1 cellular context compared by ENCODE assay signal in the genomic region with DNA sequence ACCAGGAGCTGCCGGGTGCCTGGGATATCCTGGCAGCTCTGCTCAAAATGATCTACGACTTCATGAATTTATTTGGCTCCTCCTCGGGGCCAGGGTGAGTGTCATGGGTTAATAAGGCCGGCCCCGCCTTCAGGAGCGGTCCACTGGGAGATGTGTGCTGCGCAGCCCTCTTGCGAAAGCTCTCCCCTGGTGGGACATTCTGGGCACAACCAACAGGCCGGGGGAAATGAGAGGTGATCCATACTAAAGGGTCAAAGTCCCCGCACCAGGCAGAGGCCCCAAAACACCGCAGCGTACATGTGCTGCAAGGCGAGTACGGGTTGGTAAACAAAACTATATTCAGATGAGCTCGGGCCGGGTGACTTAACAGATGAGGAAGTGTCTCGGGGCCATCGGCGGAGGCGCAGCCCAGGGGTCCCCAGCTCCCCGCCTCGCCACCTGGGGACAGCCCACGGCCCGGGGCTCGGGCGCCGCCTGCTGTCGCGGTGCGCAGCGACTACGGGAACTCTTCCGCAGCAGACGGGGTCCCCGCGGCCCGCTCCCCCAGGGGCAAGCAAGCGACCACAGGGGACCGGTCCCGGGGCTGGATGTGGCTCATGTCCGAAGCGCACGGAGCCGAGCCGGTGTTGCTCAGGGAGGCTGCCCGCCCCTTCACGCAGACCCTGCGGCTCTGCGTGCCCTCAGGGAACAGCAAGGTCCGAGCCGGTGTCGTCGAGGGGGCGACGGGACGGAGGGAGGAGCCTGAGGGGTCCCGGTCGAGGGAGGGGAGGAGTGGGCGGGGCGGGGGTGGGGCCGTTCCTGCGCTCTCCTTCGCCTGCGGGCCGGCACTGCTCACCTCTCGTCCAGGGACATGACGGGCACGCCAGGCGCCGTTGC.
TF ChIP-seq lines count a peak whose summit lies in the region.

A gene with protein sequence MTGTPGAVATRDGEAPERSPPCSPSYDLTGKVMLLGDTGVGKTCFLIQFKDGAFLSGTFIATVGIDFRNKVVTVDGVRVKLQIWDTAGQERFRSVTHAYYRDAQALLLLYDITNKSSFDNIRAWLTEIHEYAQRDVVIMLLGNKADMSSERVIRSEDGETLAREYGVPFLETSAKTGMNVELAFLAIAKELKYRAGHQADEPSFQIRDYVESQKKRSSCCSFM (plus strand): TSS at position 834 of the 876 bp plus-strand sequence. CDS start 17 bp downstream, at position 851.

TF ChIP-seq in HepG2, 621 proteins besides CTCF, POLR2A, EP300 and RAD21 (continued from another document and continues in another):
- TF ChIP-seq ETV5 (CRISPR knock-in tag; IDR thresholded peaks at IDR 0.05; ENCODE audit: borderline replicate concordance) (peak; percentile 51; the same call in 1 of the 2 replicates), KMT2B (CRISPR knock-in tag; IDR thresholded peaks at IDR 0.05) (peak; percentile 30; the same call in 1 of the 2 replicates), ZNF672 (CRISPR knock-in tag; IDR thresholded peaks at IDR 0.05) (0 out of 2 replicates have a peak, but pooled peaks have one; percentile 67), GABPA (IDR thresholded peaks at IDR 0.05; ENCODE audit: low read depth, low read length) (no peak), GABPA (CRISPR knock-in tag; IDR thresholded peaks at IDR 0.05; ENCODE audit: low read depth) (no peak), ZNF652 (CRISPR knock-in tag; IDR thresholded peaks at IDR 0.05; ENCODE audit: borderline replicate concordance, low read depth) (peak; percentile 98), ZBTB7A (CRISPR knock-in tag; IDR thresholded peaks at IDR 0.05) (peak; percentile 85), HNRNPUL1 (IDR thresholded peaks at IDR 0.05; ENCODE audit: low read depth, low read length) (no peak), IRX3 (CRISPR knock-in tag; IDR thresholded peaks at IDR 0.05; ENCODE audit: borderline replicate concordance, low read depth) (peak; percentile 86), MEIS1 (CRISPR knock-in tag; IDR thresholded peaks at IDR 0.05; ENCODE audit: borderline replicate concordance) (peak; percentile 90; the same call in 1 of the 2 replicates), MTF2 (CRISPR knock-in tag; IDR thresholded peaks at IDR 0.05; ENCODE audit: borderline replicate concordance) (peak; percentile 22), ZMAT3 (CRISPR knock-in tag; conservative IDR thresholded peaks at IDR 0.05) (peak; percentile 92), ZNF337 (CRISPR knock-in tag; IDR thresholded peaks at IDR 0.05; ENCODE audit: borderline replicate concordance, low read depth) (peak; percentile 93; the same call in 1 of the 2 replicates), SAP130 (CRISPR knock-in tag; IDR thresholded peaks at IDR 0.05; ENCODE audit: low read depth) (peak; percentile 94), ZNF615 (CRISPR knock-in tag; IDR thresholded peaks at IDR 0.05; ENCODE audit: borderline replicate concordance) (peak; percentile 79; the same call in 1 of the 2 replicates), PHB2 (IDR thresholded peaks at IDR 0.05; ENCODE audit: partially characterized antibody) (no peak), ZNF333 (CRISPR knock-in tag; IDR thresholded peaks at IDR 0.05; ENCODE audit: borderline replicate concordance) (0 out of 2 replicates have a peak, but pooled peaks have one; percentile 36), ZNF180 (CRISPR knock-in tag; IDR thresholded peaks at IDR 0.05; ENCODE audit: borderline replicate concordance, low read depth) (no peak), CHCHD3 (CRISPR knock-in tag; IDR thresholded peaks at IDR 0.05) (no peak), MAFK (conservative IDR thresholded peaks at IDR 0.05 in 1 of 2, IDR thresholded peaks at IDR 0.05 in 1 of 2; ENCODE audit: low read length in 2 of 2) (no peak), TBP (CRISPR knock-in tag; IDR thresholded peaks at IDR 0.05) (no peak), ZNF660 (CRISPR knock-in tag; IDR thresholded peaks at IDR 0.05; ENCODE audit: borderline replicate concordance, low read depth) (no peak), ZNF891 (CRISPR knock-in tag; IDR thresholded peaks at IDR 0.05) (peak; percentile 32; the same call in 1 of the 2 replicates), HDAC2 (CRISPR knock-in tag; IDR thresholded peaks at IDR 0.05) (peak; percentile 89), ZMYM4 (CRISPR knock-in tag; IDR thresholded peaks at IDR 0.05) (peak; percentile 90), REXO4 (CRISPR knock-in tag; IDR thresholded peaks at IDR 0.05; ENCODE audit: borderline replicate concordance) (no peak), MEIS2 (CRISPR knock-in tag; IDR thresholded peaks at IDR 0.05) (peak; percentile 78; the same call in 1 of the 2 replicates), SP140L (CRISPR knock-in tag; IDR thresholded peaks at IDR 0.05; ENCODE audit: borderline replicate concordance) (no peak), SMAD3 (CRISPR knock-in tag; IDR thresholded peaks at IDR 0.05) (peak; percentile 90), KAT7 (CRISPR knock-in tag; IDR thresholded peaks at IDR 0.05; ENCODE audit: borderline replicate concordance) (no peak), ZNF839 (CRISPR knock-in tag; IDR thresholded peaks at IDR 0.05; ENCODE audit: borderline replicate concordance) (peak; percentile 32; the same call in 1 of the 2 replicates), ZNF143 (CRISPR knock-in tag; IDR thresholded peaks at IDR 0.05) (peak; percentile 61; the same call in 1 of the 2 replicates), TOE1 (CRISPR knock-in tag; IDR thresholded peaks at IDR 0.05) (no peak), NFYC (CRISPR knock-in tag; IDR thresholded peaks at IDR 0.05) (no peak; the same call in 1 of the 2 replicates), ZNF530 (CRISPR knock-in tag; IDR thresholded peaks at IDR 0.05; ENCODE audit: low read depth) (no peak), ZNF737 (CRISPR knock-in tag; IDR thresholded peaks at IDR 0.05; ENCODE audit: borderline replicate concordance) (peak; percentile 95; the same call in 1 of the 2 replicates)
- TF ChIP-seq, protein P1, sequence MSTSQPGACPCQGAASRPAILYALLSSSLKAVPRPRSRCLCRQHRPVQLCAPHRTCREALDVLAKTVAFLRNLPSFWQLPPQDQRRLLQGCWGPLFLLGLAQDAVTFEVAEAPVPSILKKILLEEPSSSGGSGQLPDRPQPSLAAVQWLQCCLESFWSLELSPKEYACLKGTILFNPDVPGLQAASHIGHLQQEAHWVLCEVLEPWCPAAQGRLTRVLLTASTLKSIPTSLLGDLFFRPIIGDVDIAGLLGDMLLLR (CRISPR knock-in tag; IDR thresholded peaks at IDR 0.05): peak; percentile 11; the same call in 1 of the 2 replicates
- TF ChIP-seq, protein P2, sequence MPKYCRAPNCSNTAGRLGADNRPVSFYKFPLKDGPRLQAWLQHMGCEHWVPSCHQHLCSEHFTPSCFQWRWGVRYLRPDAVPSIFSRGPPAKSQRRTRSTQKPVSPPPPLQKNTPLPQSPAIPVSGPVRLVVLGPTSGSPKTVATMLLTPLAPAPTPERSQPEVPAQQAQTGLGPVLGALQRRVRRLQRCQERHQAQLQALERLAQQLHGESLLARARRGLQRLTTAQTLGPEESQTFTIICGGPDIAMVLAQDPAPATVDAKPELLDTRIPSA (CRISPR knock-in tag; IDR thresholded peaks at IDR 0.05; ENCODE audit: borderline replicate concordance): no peak; the same call in 1 of the 2 replicates
- TF ChIP-seq, protein P3, sequence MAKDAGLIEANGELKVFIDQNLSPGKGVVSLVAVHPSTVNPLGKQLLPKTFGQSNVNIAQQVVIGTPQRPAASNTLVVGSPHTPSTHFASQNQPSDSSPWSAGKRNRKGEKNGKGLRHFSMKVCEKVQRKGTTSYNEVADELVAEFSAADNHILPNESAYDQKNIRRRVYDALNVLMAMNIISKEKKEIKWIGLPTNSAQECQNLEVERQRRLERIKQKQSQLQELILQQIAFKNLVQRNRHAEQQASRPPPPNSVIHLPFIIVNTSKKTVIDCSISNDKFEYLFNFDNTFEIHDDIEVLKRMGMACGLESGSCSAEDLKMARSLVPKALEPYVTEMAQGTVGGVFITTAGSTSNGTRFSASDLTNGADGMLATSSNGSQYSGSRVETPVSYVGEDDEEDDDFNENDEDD (CRISPR knock-in tag; IDR thresholded peaks at IDR 0.05; ENCODE audit: borderline replicate concordance): no peak
- TF ChIP-seq, protein P4, sequence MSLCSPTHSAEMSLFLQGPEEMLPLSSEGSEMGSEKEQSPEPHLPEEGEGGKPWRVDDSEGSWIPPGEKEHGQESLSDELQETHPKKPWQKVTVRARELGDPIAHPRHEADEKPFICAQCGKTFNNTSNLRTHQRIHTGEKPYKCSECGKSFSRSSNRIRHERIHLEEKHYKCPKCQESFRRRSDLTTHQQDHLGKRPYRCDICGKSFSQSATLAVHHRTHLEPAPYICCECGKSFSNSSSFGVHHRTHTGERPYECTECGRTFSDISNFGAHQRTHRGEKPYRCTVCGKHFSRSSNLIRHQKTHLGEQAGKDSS (CRISPR knock-in tag; IDR thresholded peaks at IDR 0.05; ENCODE audit: borderline replicate concordance, low read depth): peak; percentile 80; the same call in 1 of the 2 replicates
- TF ChIP-seq, protein P5, sequence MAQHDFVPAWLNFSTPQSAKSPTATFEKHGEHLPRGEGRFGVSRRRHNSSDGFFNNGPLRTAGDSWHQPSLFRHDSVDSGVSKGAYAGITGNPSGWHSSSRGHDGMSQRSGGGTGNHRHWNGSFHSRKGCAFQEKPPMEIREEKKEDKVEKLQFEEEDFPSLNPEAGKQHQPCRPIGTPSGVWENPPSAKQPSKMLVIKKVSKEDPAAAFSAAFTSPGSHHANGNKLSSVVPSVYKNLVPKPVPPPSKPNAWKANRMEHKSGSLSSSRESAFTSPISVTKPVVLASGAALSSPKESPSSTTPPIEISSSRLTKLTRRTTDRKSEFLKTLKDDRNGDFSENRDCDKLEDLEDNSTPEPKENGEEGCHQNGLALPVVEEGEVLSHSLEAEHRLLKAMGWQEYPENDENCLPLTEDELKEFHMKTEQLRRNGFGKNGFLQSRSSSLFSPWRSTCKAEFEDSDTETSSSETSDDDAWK (CRISPR knock-in tag; IDR thresholded peaks at IDR 0.05): no peak
- TF ChIP-seq, protein P6, sequence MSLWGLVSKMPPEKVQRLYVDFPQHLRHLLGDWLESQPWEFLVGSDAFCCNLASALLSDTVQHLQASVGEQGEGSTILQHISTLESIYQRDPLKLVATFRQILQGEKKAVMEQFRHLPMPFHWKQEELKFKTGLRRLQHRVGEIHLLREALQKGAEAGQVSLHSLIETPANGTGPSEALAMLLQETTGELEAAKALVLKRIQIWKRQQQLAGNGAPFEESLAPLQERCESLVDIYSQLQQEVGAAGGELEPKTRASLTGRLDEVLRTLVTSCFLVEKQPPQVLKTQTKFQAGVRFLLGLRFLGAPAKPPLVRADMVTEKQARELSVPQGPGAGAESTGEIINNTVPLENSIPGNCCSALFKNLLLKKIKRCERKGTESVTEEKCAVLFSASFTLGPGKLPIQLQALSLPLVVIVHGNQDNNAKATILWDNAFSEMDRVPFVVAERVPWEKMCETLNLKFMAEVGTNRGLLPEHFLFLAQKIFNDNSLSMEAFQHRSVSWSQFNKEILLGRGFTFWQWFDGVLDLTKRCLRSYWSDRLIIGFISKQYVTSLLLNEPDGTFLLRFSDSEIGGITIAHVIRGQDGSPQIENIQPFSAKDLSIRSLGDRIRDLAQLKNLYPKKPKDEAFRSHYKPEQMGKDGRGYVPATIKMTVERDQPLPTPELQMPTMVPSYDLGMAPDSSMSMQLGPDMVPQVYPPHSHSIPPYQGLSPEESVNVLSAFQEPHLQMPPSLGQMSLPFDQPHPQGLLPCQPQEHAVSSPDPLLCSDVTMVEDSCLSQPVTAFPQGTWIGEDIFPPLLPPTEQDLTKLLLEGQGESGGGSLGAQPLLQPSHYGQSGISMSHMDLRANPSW (CRISPR knock-in tag; IDR thresholded peaks at IDR 0.05; ENCODE audit: borderline replicate concordance): 0 out of 2 replicates have a peak, but pooled peaks have one; percentile 70
- TF ChIP-seq, protein P7, sequence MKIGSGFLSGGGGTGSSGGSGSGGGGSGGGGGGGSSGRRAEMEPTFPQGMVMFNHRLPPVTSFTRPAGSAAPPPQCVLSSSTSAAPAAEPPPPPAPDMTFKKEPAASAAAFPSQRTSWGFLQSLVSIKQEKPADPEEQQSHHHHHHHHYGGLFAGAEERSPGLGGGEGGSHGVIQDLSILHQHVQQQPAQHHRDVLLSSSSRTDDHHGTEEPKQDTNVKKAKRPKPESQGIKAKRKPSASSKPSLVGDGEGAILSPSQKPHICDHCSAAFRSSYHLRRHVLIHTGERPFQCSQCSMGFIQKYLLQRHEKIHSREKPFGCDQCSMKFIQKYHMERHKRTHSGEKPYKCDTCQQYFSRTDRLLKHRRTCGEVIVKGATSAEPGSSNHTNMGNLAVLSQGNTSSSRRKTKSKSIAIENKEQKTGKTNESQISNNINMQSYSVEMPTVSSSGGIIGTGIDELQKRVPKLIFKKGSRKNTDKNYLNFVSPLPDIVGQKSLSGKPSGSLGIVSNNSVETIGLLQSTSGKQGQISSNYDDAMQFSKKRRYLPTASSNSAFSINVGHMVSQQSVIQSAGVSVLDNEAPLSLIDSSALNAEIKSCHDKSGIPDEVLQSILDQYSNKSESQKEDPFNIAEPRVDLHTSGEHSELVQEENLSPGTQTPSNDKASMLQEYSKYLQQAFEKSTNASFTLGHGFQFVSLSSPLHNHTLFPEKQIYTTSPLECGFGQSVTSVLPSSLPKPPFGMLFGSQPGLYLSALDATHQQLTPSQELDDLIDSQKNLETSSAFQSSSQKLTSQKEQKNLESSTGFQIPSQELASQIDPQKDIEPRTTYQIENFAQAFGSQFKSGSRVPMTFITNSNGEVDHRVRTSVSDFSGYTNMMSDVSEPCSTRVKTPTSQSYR (CRISPR knock-in tag; IDR thresholded peaks at IDR 0.05; ENCODE audit: borderline replicate concordance): peak; percentile 34; the same call in 1 of the 2 replicates
- TF ChIP-seq, protein P8, sequence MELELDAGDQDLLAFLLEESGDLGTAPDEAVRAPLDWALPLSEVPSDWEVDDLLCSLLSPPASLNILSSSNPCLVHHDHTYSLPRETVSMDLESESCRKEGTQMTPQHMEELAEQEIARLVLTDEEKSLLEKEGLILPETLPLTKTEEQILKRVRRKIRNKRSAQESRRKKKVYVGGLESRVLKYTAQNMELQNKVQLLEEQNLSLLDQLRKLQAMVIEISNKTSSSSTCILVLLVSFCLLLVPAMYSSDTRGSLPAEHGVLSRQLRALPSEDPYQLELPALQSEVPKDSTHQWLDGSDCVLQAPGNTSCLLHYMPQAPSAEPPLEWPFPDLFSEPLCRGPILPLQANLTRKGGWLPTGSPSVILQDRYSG (CRISPR knock-in tag; IDR thresholded peaks at IDR 0.05): peak; percentile 44; the same call in 1 of the 2 replicates
- TF ChIP-seq, protein P9, sequence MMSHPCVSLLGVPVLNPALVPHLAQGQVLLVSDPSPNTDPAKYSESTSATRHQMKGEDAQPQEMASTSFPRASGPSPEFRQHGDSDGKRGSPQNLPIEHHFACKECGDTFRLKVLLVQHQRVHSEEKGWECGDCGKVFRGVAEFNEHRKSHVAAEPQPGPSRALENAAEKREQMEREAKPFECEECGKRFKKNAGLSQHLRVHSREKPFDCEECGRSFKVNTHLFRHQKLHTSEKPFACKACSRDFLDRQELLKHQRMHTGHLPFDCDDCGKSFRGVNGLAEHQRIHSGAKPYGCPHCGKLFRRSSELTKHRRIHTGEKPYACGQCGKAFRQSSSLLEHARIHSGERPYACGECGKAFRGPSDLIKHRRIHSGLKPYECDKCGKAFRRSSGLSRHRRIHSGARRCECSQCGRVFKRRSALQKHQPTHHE (CRISPR knock-in tag; IDR thresholded peaks at IDR 0.05; ENCODE audit: borderline replicate concordance): no peak; the same call in 1 of the 2 replicates
- TF ChIP-seq, protein P10, sequence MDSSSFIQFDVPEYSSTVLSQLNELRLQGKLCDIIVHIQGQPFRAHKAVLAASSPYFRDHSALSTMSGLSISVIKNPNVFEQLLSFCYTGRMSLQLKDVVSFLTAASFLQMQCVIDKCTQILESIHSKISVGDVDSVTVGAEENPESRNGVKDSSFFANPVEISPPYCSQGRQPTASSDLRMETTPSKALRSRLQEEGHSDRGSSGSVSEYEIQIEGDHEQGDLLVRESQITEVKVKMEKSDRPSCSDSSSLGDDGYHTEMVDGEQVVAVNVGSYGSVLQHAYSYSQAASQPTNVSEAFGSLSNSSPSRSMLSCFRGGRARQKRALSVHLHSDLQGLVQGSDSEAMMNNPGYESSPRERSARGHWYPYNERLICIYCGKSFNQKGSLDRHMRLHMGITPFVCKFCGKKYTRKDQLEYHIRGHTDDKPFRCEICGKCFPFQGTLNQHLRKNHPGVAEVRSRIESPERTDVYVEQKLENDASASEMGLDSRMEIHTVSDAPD (CRISPR knock-in tag; IDR thresholded peaks at IDR 0.05): peak; percentile 98
